Comparison of ENCODE assay signal across 15 cellular contexts in the genomic region with DNA sequence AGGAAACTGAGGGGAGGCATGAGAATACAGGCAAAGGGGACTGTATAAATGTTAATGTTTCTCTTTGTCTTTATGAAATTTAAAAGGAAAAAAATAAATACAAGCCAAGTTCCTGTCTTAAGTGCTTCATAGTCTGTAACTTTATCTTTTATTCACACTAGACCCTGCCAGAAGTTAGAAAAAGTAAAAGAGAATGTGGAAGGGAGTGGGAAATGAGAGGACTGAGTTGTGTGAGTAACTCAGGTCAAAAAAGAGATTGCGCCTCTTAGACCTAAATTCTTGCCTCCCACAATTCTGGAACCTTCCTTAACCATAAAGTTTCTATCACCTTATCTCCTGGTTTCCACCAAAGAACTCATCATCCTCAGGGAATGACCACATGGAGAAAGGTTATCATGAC.
A peak's percentile ranks its signal among the peaks of the same experiment; 100 is the strongest.
DNase-seq lines count a peak whose midpoint lies in the region; ATAC-seq and TF ChIP-seq lines count a peak whose summit lies in the region.
"Had no signal": no experiment of that assay in that cellular context is flagged by ENCODE, and none has a peak within 500 bp of the region (broad histone marks: within the 10 kb centered on the region; RNA-seq: fewer than 3 reads in every experiment).

No MANE protein-coding gene starts in this region.

- TF ChIP-seq POLR2A in gastroesophageal sphincter (IDR thresholded peaks at IDR 0.05), result no peak

- H3K9me3 ChIP-seq in gastroesophageal sphincter, result no peaks in the 10 kb centered on the region
- H3K9me3 ChIP-seq: Peyer's patch had no signal

- H3K27ac ChIP-seq in gastroesophageal sphincter, result peak overlapping the region in 3 of 4 donors; percentile 32 to 59 (median 32)
- H3K27ac ChIP-seq: KMS-11, Peyer's patch had no signal

- no peak for ATAC-seq in gastroesophageal sphincter
- ATAC-seq in omental fat pad (ENCODE audit: low FRiP score), result peak; percentile 61
- no peak for ATAC-seq in HG02852 (IDR thresholded peaks at IDR 0.05; ENCODE audit: unreplicated experiment)

- peak; percentile 52 for DNase-seq in DMS53 (lab: John Stamatoyannopoulos, UW)
- DNase-seq in DMS53 treated with DMSO at 0.1 percent for 48 hours (lab: John Stamatoyannopoulos, UW; ENCODE audit: unreplicated experiment), result no peak
- no peak for DNase-seq in omental fat pad (ENCODE audit: low spot score)
- no peak for DNase-seq in activated T-cell treated with anti-CD3 and anti-CD28 coated beads, Interleukin-2, amount 50 U/mL, for 1 hour
- no peak for DNase-seq in NCI-H1436 (lab: John Stamatoyannopoulos, UW)
- DNase-seq in DMS79 treated with DMSO at 0.1 percent for 48 hours (lab: John Stamatoyannopoulos, UW), result no peak
- DNase-seq: C1 segment of cervical spinal cord, GOT3, kidney, midbrain, NCI-H2171, Peyer's patch had no signal

- no peak overlapping the region for H3K4me3 ChIP-seq in gastroesophageal sphincter
- H3K4me3 ChIP-seq: Peyer's patch had no signal

- no peak for TF ChIP-seq CTCF in gastroesophageal sphincter (IDR thresholded peaks at IDR 0.05)
- TF ChIP-seq CTCF in omental fat pad (IDR thresholded peaks at IDR 0.05), result no peak

- TF ChIP-seq EP300 in gastroesophageal sphincter (IDR thresholded peaks at IDR 0.05), result no peak

- 36 to 43% methylated on average over 1 of the region's 1 CpG for WGBS in gastroesophageal sphincter (ENCODE audit: low coverage in 1 of 2), 2 donors

- no peaks in the 10 kb centered on the region for H3K27me3 ChIP-seq in gastroesophageal sphincter
- H3K27me3 ChIP-seq: Peyer's patch had no signal

- peaks cover 0 to 14% of the 10 kb centered on the region in 2 donors for H3K36me3 ChIP-seq in gastroesophageal sphincter
- H3K36me3 ChIP-seq: Peyer's patch had no signal

- H3K4me1 ChIP-seq in gastroesophageal sphincter, result peaks cover 5 to 41% (median 12%) of the 10 kb centered on the region in 3 donors
